ENCODE assay signal across 1 cellular context in genomic region chr5:90529234-90529938, GRCh38.
A peak's percentile ranks its signal among the peaks of the same experiment; 100 is the strongest.
TF ChIP-seq lines count a peak whose summit lies in the region.

Gene LYSMD3, minus strand, starts transcription at chr5:90529584. Its CDS starts 4,295 bp downstream, at chr5:90525289.

TF ChIP-seq in K562, 482 proteins besides CTCF, POLR2A, EP300 and RAD21 (continued from another document and continues in another):
- TF ChIP-seq ZBTB11 (CRISPR knock-in tag; IDR thresholded peaks at IDR 0.05): no peak; a peak in 1 of 6 replicates
- no peak for TF ChIP-seq SMAD3 (CRISPR knock-in tag; conservative IDR thresholded peaks at IDR 0.05)
- no peak for TF ChIP-seq SIN3B (IDR thresholded peaks at IDR 0.05; ENCODE audit: low read depth)
- 0 out of 2 replicates have a peak, but pooled peaks have one; percentile 15 for TF ChIP-seq C11orf30 (IDR thresholded peaks at IDR 0.05; ENCODE audit: low read depth)
- no peak for TF ChIP-seq ZNF436 (CRISPR knock-in tag; IDR thresholded peaks at IDR 0.05)
- TF ChIP-seq CBFA2T2 (conservative IDR thresholded peaks at IDR 0.05): no peak
- TF ChIP-seq MYC (IDR thresholded peaks at IDR 0.05; ENCODE audit: low read depth, low read length): peak; percentile 56
- TF ChIP-seq MYC (CRISPR knock-in tag; IDR thresholded peaks at IDR 0.05; ENCODE audit: borderline replicate concordance, low read depth): no peak
- TF ChIP-seq GABPA (tag; conservative IDR thresholded peaks at IDR 0.05; ENCODE audit: low read depth): peak; percentile 60
- peak; percentile 16; the same call in 1 of the 2 replicates for TF ChIP-seq SMARCA4 (IDR thresholded peaks at IDR 0.05)
- TF ChIP-seq, protein P1, sequence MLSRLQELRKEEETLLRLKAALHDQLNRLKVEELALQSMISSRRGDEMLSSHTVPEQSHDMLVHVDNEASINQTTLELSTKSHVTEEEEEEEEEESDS (CRISPR knock-in tag; IDR thresholded peaks at IDR 0.05): no peak
- no peak for TF ChIP-seq RBM17 (IDR thresholded peaks at IDR 0.05; ENCODE audit: borderline replicate concordance, low read depth, low read length)
- TF ChIP-seq SMARCA5 (IDR thresholded peaks at IDR 0.05): no peak
- no peak for TF ChIP-seq TSHZ1 (CRISPR knock-in tag; IDR thresholded peaks at IDR 0.05)
- peak; percentile 74 for TF ChIP-seq FOSL1 (tag; conservative IDR thresholded peaks at IDR 0.05)
- TF ChIP-seq THRB (CRISPR knock-in tag; conservative IDR thresholded peaks at IDR 0.05): no peak
- TF ChIP-seq, protein P2, sequence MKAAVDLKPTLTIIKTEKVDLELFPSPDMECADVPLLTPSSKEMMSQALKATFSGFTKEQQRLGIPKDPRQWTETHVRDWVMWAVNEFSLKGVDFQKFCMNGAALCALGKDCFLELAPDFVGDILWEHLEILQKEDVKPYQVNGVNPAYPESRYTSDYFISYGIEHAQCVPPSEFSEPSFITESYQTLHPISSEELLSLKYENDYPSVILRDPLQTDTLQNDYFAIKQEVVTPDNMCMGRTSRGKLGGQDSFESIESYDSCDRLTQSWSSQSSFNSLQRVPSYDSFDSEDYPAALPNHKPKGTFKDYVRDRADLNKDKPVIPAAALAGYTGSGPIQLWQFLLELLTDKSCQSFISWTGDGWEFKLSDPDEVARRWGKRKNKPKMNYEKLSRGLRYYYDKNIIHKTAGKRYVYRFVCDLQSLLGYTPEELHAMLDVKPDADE (conservative IDR thresholded peaks at IDR 0.05; ENCODE audit: control insufficient read depth, low read depth, low read length): peak; percentile 46; the same call in 1 of the 2 replicates
- TF ChIP-seq NR2C2 (CRISPR knock-in tag; IDR thresholded peaks at IDR 0.05): peak; percentile 71
- TF ChIP-seq NR2C2 (tag; IDR thresholded peaks at IDR 0.05): peak; percentile 86; the same call in 1 of the 2 replicates
- TF ChIP-seq, protein P3, sequence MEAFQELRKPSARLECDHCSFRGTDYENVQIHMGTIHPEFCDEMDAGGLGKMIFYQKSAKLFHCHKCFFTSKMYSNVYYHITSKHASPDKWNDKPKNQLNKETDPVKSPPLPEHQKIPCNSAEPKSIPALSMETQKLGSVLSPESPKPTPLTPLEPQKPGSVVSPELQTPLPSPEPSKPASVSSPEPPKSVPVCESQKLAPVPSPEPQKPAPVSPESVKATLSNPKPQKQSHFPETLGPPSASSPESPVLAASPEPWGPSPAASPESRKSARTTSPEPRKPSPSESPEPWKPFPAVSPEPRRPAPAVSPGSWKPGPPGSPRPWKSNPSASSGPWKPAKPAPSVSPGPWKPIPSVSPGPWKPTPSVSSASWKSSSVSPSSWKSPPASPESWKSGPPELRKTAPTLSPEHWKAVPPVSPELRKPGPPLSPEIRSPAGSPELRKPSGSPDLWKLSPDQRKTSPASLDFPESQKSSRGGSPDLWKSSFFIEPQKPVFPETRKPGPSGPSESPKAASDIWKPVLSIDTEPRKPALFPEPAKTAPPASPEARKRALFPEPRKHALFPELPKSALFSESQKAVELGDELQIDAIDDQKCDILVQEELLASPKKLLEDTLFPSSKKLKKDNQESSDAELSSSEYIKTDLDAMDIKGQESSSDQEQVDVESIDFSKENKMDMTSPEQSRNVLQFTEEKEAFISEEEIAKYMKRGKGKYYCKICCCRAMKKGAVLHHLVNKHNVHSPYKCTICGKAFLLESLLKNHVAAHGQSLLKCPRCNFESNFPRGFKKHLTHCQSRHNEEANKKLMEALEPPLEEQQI (IDR thresholded peaks at IDR 0.05): 0 out of 2 replicates have a peak, but pooled peaks have one; percentile 29
- TF ChIP-seq, protein P4, sequence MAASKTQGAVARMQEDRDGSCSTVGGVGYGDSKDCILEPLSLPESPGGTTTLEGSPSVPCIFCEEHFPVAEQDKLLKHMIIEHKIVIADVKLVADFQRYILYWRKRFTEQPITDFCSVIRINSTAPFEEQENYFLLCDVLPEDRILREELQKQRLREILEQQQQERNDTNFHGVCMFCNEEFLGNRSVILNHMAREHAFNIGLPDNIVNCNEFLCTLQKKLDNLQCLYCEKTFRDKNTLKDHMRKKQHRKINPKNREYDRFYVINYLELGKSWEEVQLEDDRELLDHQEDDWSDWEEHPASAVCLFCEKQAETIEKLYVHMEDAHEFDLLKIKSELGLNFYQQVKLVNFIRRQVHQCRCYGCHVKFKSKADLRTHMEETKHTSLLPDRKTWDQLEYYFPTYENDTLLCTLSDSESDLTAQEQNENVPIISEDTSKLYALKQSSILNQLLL (CRISPR knock-in tag; IDR thresholded peaks at IDR 0.05; ENCODE audit: borderline replicate concordance): no peak
- peak; percentile 91 for TF ChIP-seq ZFX (CRISPR knock-in tag; IDR thresholded peaks at IDR 0.05)
- peak; percentile 98 for TF ChIP-seq POLR2G (IDR thresholded peaks at IDR 0.05; ENCODE audit: low read depth, low read length)
- no peak for TF ChIP-seq MEF2A (IDR thresholded peaks at IDR 0.05; ENCODE audit: control insufficient read depth, low read depth, low read length)
- peak; percentile 86; the same call in 1 of the 2 replicates for TF ChIP-seq NCOA6 (IDR thresholded peaks at IDR 0.05)
- no peak for TF ChIP-seq ARNT (IDR thresholded peaks at IDR 0.05)
- TF ChIP-seq NEUROD1 (IDR thresholded peaks at IDR 0.05; ENCODE audit: borderline replicate concordance, low read depth, low read length, partially characterized antibody): no peak
- TF ChIP-seq CCAR2 (IDR thresholded peaks at IDR 0.05; ENCODE audit: low read depth, low read length): no peak
- TF ChIP-seq SETDB1 (IDR thresholded peaks at IDR 0.05; ENCODE audit: low read length): no peak
- TF ChIP-seq CSDE1 (IDR thresholded peaks at IDR 0.05): no peak
- no peak for TF ChIP-seq ZNF79 (CRISPR knock-in tag; IDR thresholded peaks at IDR 0.05; ENCODE audit: low read depth)
- TF ChIP-seq ZNF184 (CRISPR knock-in tag; IDR thresholded peaks at IDR 0.05): no peak
- no peak for TF ChIP-seq ADNP (tag; IDR thresholded peaks at IDR 0.05)
- TF ChIP-seq ZKSCAN3 (CRISPR knock-in tag; IDR thresholded peaks at IDR 0.05): no peak
- TF ChIP-seq CBX3 (IDR thresholded peaks at IDR 0.05; ENCODE audit: borderline replicate concordance in 1 of 2, low read length in 2 of 2): no peak; a peak in 1 of 3 replicates
- TF ChIP-seq MEIS2 (IDR thresholded peaks at IDR 0.05; ENCODE audit: partially characterized antibody): peak; percentile 81
- TF ChIP-seq KDM5B (IDR thresholded peaks at IDR 0.05; ENCODE audit: insufficient replicate concordance, low read depth, low read length): peak; percentile 93
- no peak for TF ChIP-seq ZNF197 (CRISPR knock-in tag; IDR thresholded peaks at IDR 0.05; ENCODE audit: low read depth)
- TF ChIP-seq ZNF134 (CRISPR knock-in tag; conservative IDR thresholded peaks at IDR 0.05): no peak
- TF ChIP-seq NR2C1 (IDR thresholded peaks at IDR 0.05): peak; percentile 43; the same call in 1 of the 2 replicates
- TF ChIP-seq NR2C1 (tag; IDR thresholded peaks at IDR 0.05): 0 out of 2 replicates have a peak, but pooled peaks have one; percentile 53
- no peak for TF ChIP-seq ZNF274 (IDR thresholded peaks at IDR 0.05; ENCODE audit: borderline replicate concordance, low read depth, low read length)
- no peak for TF ChIP-seq ZNF146 (CRISPR knock-in tag; IDR thresholded peaks at IDR 0.05; ENCODE audit: unreplicated experiment)
- no peak for TF ChIP-seq MLX (CRISPR knock-in tag; conservative IDR thresholded peaks at IDR 0.05)
- TF ChIP-seq PHF20 (IDR thresholded peaks at IDR 0.05; ENCODE audit: partially characterized antibody): peak; percentile 56
- TF ChIP-seq SMARCB1 (IDR thresholded peaks at IDR 0.05; ENCODE audit: insufficient read length, low read depth): no peak
- TF ChIP-seq RHOXF2B (CRISPR knock-in tag; conservative IDR thresholded peaks at IDR 0.05): 0 out of 2 replicates have a peak, but pooled peaks have one; percentile 12
- TF ChIP-seq SP2 (IDR thresholded peaks at IDR 0.05; ENCODE audit: extremely low read depth, low read depth, low read length, poor library complexity, severe bottlenecking): no peak
- TF ChIP-seq ESRRB (CRISPR knock-in tag; IDR thresholded peaks at IDR 0.05; ENCODE audit: borderline replicate concordance): no peak
- TF ChIP-seq U2AF1 (optimal IDR thresholded peaks at IDR 0.05; ENCODE audit: low read depth, low read length): no peak
- no peak for TF ChIP-seq ZNF347 (CRISPR knock-in tag; IDR thresholded peaks at IDR 0.05; ENCODE audit: low read depth)
- TF ChIP-seq TCF15 (CRISPR knock-in tag; IDR thresholded peaks at IDR 0.05): no peak
- TF ChIP-seq, protein P5, sequence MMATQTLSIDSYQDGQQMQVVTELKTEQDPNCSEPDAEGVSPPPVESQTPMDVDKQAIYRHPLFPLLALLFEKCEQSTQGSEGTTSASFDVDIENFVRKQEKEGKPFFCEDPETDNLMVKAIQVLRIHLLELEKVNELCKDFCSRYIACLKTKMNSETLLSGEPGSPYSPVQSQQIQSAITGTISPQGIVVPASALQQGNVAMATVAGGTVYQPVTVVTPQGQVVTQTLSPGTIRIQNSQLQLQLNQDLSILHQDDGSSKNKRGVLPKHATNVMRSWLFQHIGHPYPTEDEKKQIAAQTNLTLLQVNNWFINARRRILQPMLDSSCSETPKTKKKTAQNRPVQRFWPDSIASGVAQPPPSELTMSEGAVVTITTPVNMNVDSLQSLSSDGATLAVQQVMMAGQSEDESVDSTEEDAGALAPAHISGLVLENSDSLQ (IDR thresholded peaks at IDR 0.05): peak; percentile 67; the same call in 1 of the 2 replicates
- peak; percentile 72 for TF ChIP-seq ZNF263 (CRISPR knock-in tag; IDR thresholded peaks at IDR 0.05; ENCODE audit: borderline replicate concordance)
